Comparison of ENCODE assay signal across 35 cellular contexts in the genomic region with DNA sequence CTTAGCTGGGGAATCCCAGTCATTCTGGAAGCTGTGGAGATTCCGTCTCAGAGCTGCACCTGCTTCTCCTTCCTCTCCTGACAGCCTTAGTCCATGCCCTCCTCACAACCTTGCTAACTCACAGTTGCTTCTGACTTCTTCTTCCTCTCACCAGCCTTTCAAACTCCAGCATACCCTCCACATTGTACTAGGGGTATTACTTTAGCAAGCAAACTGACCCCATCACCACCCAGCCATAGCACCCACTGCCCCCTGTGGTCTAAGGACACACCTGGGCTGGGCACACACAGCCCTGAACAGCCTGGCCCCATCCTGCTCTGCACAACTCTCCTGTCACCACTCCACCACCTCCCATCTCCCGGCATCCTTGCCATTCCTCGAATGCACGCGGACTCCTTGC.
A peak's percentile ranks its signal among the peaks of the same experiment; 100 is the strongest.
DNase-seq lines count a peak whose midpoint lies in the region; ATAC-seq and TF ChIP-seq lines count a peak whose summit lies in the region.
"Had no signal": no experiment of that assay in that cellular context is flagged by ENCODE, and none has a peak within 500 bp of the region (broad histone marks: within the 10 kb centered on the region; RNA-seq: fewer than 3 reads in every experiment).

No MANE protein-coding gene starts in this region.

- no peak overlapping the region for H3K18ac ChIP-seq in neuronal stem cell (ENCODE audit: low read length)

- H2AK5ac ChIP-seq in neuronal stem cell (ENCODE audit: low read depth, low read length): no peak overlapping the region

- H2BK5ac ChIP-seq in neuronal stem cell (ENCODE audit: low read length): no peak overlapping the region

- H2AFZ ChIP-seq in neuronal stem cell (ENCODE audit: low read length) (no peak overlapping the region), Karpas-422 (ENCODE audit: low read length) (no peak overlapping the region)

- H3K9ac ChIP-seq in neuronal stem cell (ENCODE audit: low read depth, low read length, poor library complexity): no peak overlapping the region
- no peak overlapping the region for H3K9ac ChIP-seq in Karpas-422 (ENCODE audit: low read length)
- H3K9ac ChIP-seq: BLaER1; BLaER1 treated with 17β-estradiol and CSF1 and Interleukin-3, amounts not matched to agents 10 nM and 100 nM had no signal

- H3K9me3 ChIP-seq in esophagus muscularis mucosa (no peaks in the 10 kb centered on the region), neuronal stem cell (replicated peaks in 1 of 2; ENCODE audit: control insufficient read depth in 2 of 2, insufficient read depth in 1 of 2, low read depth in 1 of 2, low read length in 2 of 2) (no peaks in the 10 kb centered on the region), Karpas-422 (ENCODE audit: low read length) (no peaks in the 10 kb centered on the region)
- H3K9me3 ChIP-seq: A549; BE2C; BLaER1; BLaER1 treated with 17β-estradiol and CSF1 and Interleukin-3, amounts not matched to agents 10 nM and 100 nM; Caco-2 had no signal

- H3K36me3 Mint-ChIP-seq in T-helper 1 cell treated with Interleukin-12 subunit alpha and Interleukin-12 subunit beta and Interleukin-4 antibody, amounts not matched to agents 30 μg/mL and 1 μg/mL, for 36 hours (ENCODE audit: low read depth): no peaks in the 10 kb centered on the region
- H3K36me3 Mint-ChIP-seq: CD14-positive monocyte; CD4-positive, alpha-beta memory T cell; CD8-positive, alpha-beta memory T cell; CD8-positive, alpha-beta T cell had no signal

- H4K8ac ChIP-seq in neuronal stem cell (ENCODE audit: low read depth, low read length): peak overlapping the region; percentile 45

- no peak for TF ChIP-seq EP300 in esophagus muscularis mucosa (IDR thresholded peaks at IDR 0.05)

- no peak for ATAC-seq in HG03159 (IDR thresholded peaks at IDR 0.05; ENCODE audit: unreplicated experiment)
- ATAC-seq: A549; CD8-positive, alpha-beta T cell had no signal

- H3K4me3 ChIP-seq in esophagus muscularis mucosa (no peak overlapping the region), neuronal stem cell (ENCODE audit: low read length in 2 of 2) (no peak overlapping the region), Karpas-422 (ENCODE audit: low read length) (no peak overlapping the region)
- H3K4me3 ChIP-seq: A549; BLaER1; BLaER1 treated with 17β-estradiol and CSF1 and Interleukin-3, amounts not matched to agents 10 nM and 100 nM had no signal

- H3K23ac ChIP-seq in neuronal stem cell (ENCODE audit: low read depth, low read length, poor library complexity): no peak overlapping the region

- no peak overlapping the region for H3K4me3 Mint-ChIP-seq in T-helper 1 cell treated with Interleukin-12 subunit alpha and Interleukin-12 subunit beta and Interleukin-4 antibody, amounts not matched to agents 30 μg/mL and 1 μg/mL, for 36 hours
- H3K4me3 Mint-ChIP-seq: B cell; CD14-positive monocyte; CD4-positive, alpha-beta memory T cell; CD4-positive, alpha-beta T cell; CD4-positive, CD25-positive, alpha-beta regulatory T cell; CD8-positive, alpha-beta T cell had no signal

- H3K9me2 ChIP-seq in Karpas-422 (replicated peaks; ENCODE audit: insufficient read depth, low read length): no peaks in the 10 kb centered on the region

- 90% methylated on average over 5 of the region's 5 CpGs for WGBS in esophagus muscularis mucosa
- whole genome bisulfite sequencing in neuronal stem cell (ENCODE audit: extremely low coverage in 2 of 2, insufficient read length in 2 of 2, insufficient replicate concordance in 1 of 2), 2 donors: no CpG with 5 or more reads among the region's 5 CpGs

- no peak overlapping the region for H2BK120ac ChIP-seq in neuronal stem cell (ENCODE audit: low read depth, low read length)

- H3K14ac ChIP-seq in neuronal stem cell (ENCODE audit: low read length): no peak overlapping the region

- intact Hi-C loops in esophagus muscularis mucosa (cut with DNase I): no loop called here

- H3K9me3 Mint-ChIP-seq in T-helper 1 cell treated with Interleukin-12 subunit alpha and Interleukin-12 subunit beta and Interleukin-4 antibody, amounts not matched to agents 30 μg/mL and 1 μg/mL, for 36 hours: no peaks in the 10 kb centered on the region
- H3K9me3 Mint-ChIP-seq: CD4-positive, alpha-beta T cell; CD8-positive, alpha-beta memory T cell; CD8-positive, alpha-beta T cell had no signal

- H3K4me1 Mint-ChIP-seq in T-helper 1 cell treated with Interleukin-12 subunit alpha and Interleukin-12 subunit beta and Interleukin-4 antibody, amounts not matched to agents 30 μg/mL and 1 μg/mL, for 36 hours (ENCODE audit: low read depth): no peaks in the 10 kb centered on the region
- H3K4me1 Mint-ChIP-seq: B cell; CD14-positive monocyte; CD4-positive, alpha-beta memory T cell; CD4-positive, CD25-positive, alpha-beta regulatory T cell; CD8-positive, alpha-beta memory T cell had no signal

- no peak overlapping the region for H4K91ac ChIP-seq in neuronal stem cell (ENCODE audit: low read depth, low read length, poor library complexity)

- DNase-seq in T-helper 1 cell: no peak
- DNase-seq in esophagus muscularis mucosa (ENCODE audit: extremely low spot score): peak; percentile 91
- DNase-seq in neuronal stem cell (ENCODE audit: low spot score): no peak
- no peak for DNase-seq in NCI-H2081 (lab: John Stamatoyannopoulos, UW)
- no peak for DNase-seq in Karpas-422
- DNase-seq: 8988T; ACHN; AML-193; BE2C; C1 segment of cervical spinal cord; Caco-2; Calu3; CD4-positive, alpha-beta memory T cell; CD4-positive, alpha-beta T cell; CD4-positive, CD25-positive, alpha-beta regulatory T cell; CD8-positive, alpha-beta memory T cell; CD8-positive, alpha-beta T cell; COR-L47; DMS 273 treated with DMSO at 0.1 percent for 48 hours; DMS153; DMS53; DMS79; DMS79 treated with DMSO at 0.1 percent for 48 hours; DND-41; EL had no signal

- H3K27ac ChIP-seq in esophagus muscularis mucosa (replicated peaks in 1 of 4): no peak overlapping the region
- H3K27ac ChIP-seq in neuronal stem cell (replicated peaks; ENCODE audit: low read length): no peak overlapping the region
- peak overlapping the region; percentile 27 for H3K27ac ChIP-seq in temporal lobe (ENCODE audit: low read depth, low read length)
- no peak overlapping the region for H3K27ac ChIP-seq in Karpas-422 (ENCODE audit: low read length)
- H3K27ac ChIP-seq: 22Rv1; A549; BLaER1; BLaER1 treated with 17β-estradiol and CSF1 and Interleukin-3, amounts not matched to agents 10 nM and 100 nM; C4-2B had no signal

- TF ChIP-seq POLR2A in esophagus muscularis mucosa (IDR thresholded peaks at IDR 0.05; ENCODE audit: low read depth): no peak

- H3K4me2 ChIP-seq in neuronal stem cell (ENCODE audit: insufficient read depth, low read length, poor library complexity, severe bottlenecking): no peak overlapping the region
- no peak overlapping the region for H3K4me2 ChIP-seq in Karpas-422 (ENCODE audit: low read depth, low read length, poor library complexity, severe bottlenecking)
- H3K4me2 ChIP-seq: A549, BLaER1 had no signal

- no peaks in the 10 kb centered on the region for H3K27me3 ChIP-seq in esophagus muscularis mucosa
- H3K27me3 ChIP-seq in neuronal stem cell (ENCODE audit: control insufficient read depth in 3 of 3, insufficient read depth in 3 of 3, low read depth in 1 of 3, low read length in 3 of 3): no peaks in the 10 kb centered on the region
- H3K27me3 ChIP-seq in Karpas-422 (ENCODE audit: low read length): no peaks in the 10 kb centered on the region
- H3K27me3 ChIP-seq: BE2C; BLaER1; BLaER1 treated with 17β-estradiol and CSF1 and Interleukin-3, amounts not matched to agents 10 nM and 100 nM had no signal

- H3K27ac Mint-ChIP-seq in T-helper 1 cell treated with Interleukin-12 subunit alpha and Interleukin-12 subunit beta and Interleukin-4 antibody, amounts not matched to agents 30 μg/mL and 1 μg/mL, for 36 hours: peak overlapping the region; percentile 64
- H3K27ac Mint-ChIP-seq: B cell; CD14-positive monocyte; CD4-positive, alpha-beta memory T cell; CD4-positive, alpha-beta T cell; CD4-positive, CD25-positive, alpha-beta regulatory T cell; CD8-positive, alpha-beta memory T cell; CD8-positive, alpha-beta T cell had no signal

- no peaks in the 10 kb centered on the region for H4K20me1 ChIP-seq in Karpas-422 (ENCODE audit: insufficient read depth, low read depth, low read length)
- H4K20me1 ChIP-seq: BLaER1; BLaER1 treated with 17β-estradiol and CSF1 and Interleukin-3, amounts not matched to agents 10 nM and 100 nM had no signal

- no peak overlapping the region for H2BK15ac ChIP-seq in neuronal stem cell (ENCODE audit: low read length)

- no peaks in the 10 kb centered on the region for H3K79me2 ChIP-seq in Karpas-422 (ENCODE audit: low read length)

- no peaks in the 10 kb centered on the region for H3K79me1 ChIP-seq in neuronal stem cell (ENCODE audit: low read depth, low read length)

- no peaks in the 10 kb centered on the region for H3K36me3 ChIP-seq in esophagus muscularis mucosa
- H3K36me3 ChIP-seq in neuronal stem cell (replicated peaks in 1 of 2; ENCODE audit: control insufficient read depth in 2 of 2, insufficient read depth in 2 of 2, low read length in 2 of 2): no peaks in the 10 kb centered on the region
- no peaks in the 10 kb centered on the region for H3K36me3 ChIP-seq in Karpas-422 (ENCODE audit: insufficient read depth, low read length)
- H3K36me3 ChIP-seq: BE2C; BLaER1; BLaER1 treated with 17β-estradiol and CSF1 and Interleukin-3, amounts not matched to agents 10 nM and 100 nM had no signal

- no peak for TF ChIP-seq CTCF in esophagus muscularis mucosa (IDR thresholded peaks at IDR 0.05)

- H3K27me3 Mint-ChIP-seq in T-helper 1 cell treated with Interleukin-12 subunit alpha and Interleukin-12 subunit beta and Interleukin-4 antibody, amounts not matched to agents 30 μg/mL and 1 μg/mL, for 36 hours (ENCODE audit: low read depth): no peaks in the 10 kb centered on the region
- H3K27me3 Mint-ChIP-seq: CD4-positive, CD25-positive, alpha-beta regulatory T cell; CD8-positive, alpha-beta memory T cell had no signal

- H2BK12ac ChIP-seq in neuronal stem cell (ENCODE audit: low read length): no peak overlapping the region

- H3K4ac ChIP-seq in neuronal stem cell (ENCODE audit: low read length): no peak overlapping the region

- no peaks in the 10 kb centered on the region for H3K4me1 ChIP-seq in esophagus muscularis mucosa
- H3K4me1 ChIP-seq in neuronal stem cell (ENCODE audit: control insufficient read depth in 2 of 2, insufficient read depth in 1 of 2, low read depth in 1 of 2, low read length in 2 of 2): no peaks in the 10 kb centered on the region
- H3K4me1 ChIP-seq in Karpas-422 (ENCODE audit: low read length): no peaks in the 10 kb centered on the region
- H3K4me1 ChIP-seq: A549; BE2C; BLaER1; BLaER1 treated with 17β-estradiol and CSF1 and Interleukin-3, amounts not matched to agents 10 nM and 100 nM; Caco-2 had no signal
